26 cellular contexts compared by ENCODE assay signal in the genomic region with DNA sequence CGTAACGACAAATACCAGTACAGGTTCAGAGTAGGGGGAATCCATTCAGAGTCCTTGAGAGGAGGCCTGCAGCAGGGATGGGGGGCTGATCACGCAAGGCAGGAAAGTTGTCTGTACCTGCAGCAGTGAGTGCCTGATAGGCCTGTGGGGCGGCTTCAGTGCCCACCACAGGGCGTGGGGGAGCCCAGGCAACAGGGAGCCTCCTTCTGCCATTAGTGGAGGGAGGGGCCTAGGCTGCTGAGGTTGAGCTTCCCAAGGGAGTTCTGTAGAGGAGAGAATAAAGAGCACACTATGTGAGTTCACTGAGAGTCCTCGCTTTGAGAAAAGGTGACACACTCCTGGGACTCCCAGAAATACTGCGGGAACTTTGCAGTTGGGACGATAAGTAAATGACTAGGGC.
"Had no signal": no experiment of that assay in that cellular context is flagged by ENCODE, and none has a peak within 500 bp of the region (broad histone marks: within the 10 kb centered on the region; RNA-seq: fewer than 3 reads in every experiment).

No MANE protein-coding gene starts in this region.

- DNase-seq: colonic mucosa; dermis blood vessel endothelial cell; dorsolateral prefrontal cortex; effector CD8-positive, alpha-beta T cell; effector memory CD8-positive, alpha-beta T cell; endodermal cell; erythroblast; foreskin keratinocyte; heart left ventricle; hypothalamus; left cardiac atrium; left lung; left ventricle myocardium superior; lower lobe of right lung; mesenchymal stem cell; mucosa of descending colon; naive B cell had no signal

- ATAC-seq: effector memory CD8-positive, alpha-beta T cell; esophagus mucosa; foreskin keratinocyte; gastroesophageal sphincter; heart left ventricle; left cardiac atrium; left lung; left ventricle myocardium superior; lower lobe of right lung; mucosa of descending colon had no signal

- H3K4me1 Mint-ChIP-seq: endodermal cell, naive B cell had no signal

- FAIRE-seq: endometrium, frontal cortex, islet of Langerhans, keratinocyte had no signal

- H3K4me3 Mint-ChIP-seq: effector memory CD8-positive, alpha-beta T cell; endodermal cell; mesothelial cell of epicardium; naive B cell had no signal

- H3K4me1 ChIP-seq: colonic mucosa, foreskin keratinocyte, gastroesophageal sphincter, left lung, lower lobe of right lung had no signal

- H3K36me3 Mint-ChIP-seq: mesothelial cell of epicardium, naive B cell had no signal

- H3K27ac Mint-ChIP-seq: effector memory CD8-positive, alpha-beta T cell; endodermal cell; mesothelial cell of epicardium had no signal

- H3K27me3 ChIP-seq: colonic mucosa, dorsolateral prefrontal cortex, gastroesophageal sphincter, heart left ventricle, hepatocyte, left lung had no signal

- H3K27me3 Mint-ChIP-seq: effector memory CD8-positive, alpha-beta T cell; naive B cell had no signal

- H3K4me3 ChIP-seq: colonic mucosa, dorsolateral prefrontal cortex, gastroesophageal sphincter, heart left ventricle, hepatocyte, left lung, lower lobe of right lung, mucosa of descending colon had no signal

- H3K9me3 Mint-ChIP-seq: effector memory CD8-positive, alpha-beta T cell; naive B cell had no signal

- H3K9me3 ChIP-seq: colonic mucosa, gastroesophageal sphincter, left lung, lower lobe of right lung, mucosa of descending colon had no signal

- H3K27ac ChIP-seq: colonic mucosa, dorsolateral prefrontal cortex, epithelial cell of prostate, foreskin keratinocyte, gastroesophageal sphincter, heart left ventricle, hepatocyte, left lung, lower lobe of right lung had no signal

- H3K36me3 ChIP-seq: colonic mucosa, gastroesophageal sphincter, left lung, lower lobe of right lung had no signal
